11 cellular contexts compared by ENCODE assay signal in the genomic region with DNA sequence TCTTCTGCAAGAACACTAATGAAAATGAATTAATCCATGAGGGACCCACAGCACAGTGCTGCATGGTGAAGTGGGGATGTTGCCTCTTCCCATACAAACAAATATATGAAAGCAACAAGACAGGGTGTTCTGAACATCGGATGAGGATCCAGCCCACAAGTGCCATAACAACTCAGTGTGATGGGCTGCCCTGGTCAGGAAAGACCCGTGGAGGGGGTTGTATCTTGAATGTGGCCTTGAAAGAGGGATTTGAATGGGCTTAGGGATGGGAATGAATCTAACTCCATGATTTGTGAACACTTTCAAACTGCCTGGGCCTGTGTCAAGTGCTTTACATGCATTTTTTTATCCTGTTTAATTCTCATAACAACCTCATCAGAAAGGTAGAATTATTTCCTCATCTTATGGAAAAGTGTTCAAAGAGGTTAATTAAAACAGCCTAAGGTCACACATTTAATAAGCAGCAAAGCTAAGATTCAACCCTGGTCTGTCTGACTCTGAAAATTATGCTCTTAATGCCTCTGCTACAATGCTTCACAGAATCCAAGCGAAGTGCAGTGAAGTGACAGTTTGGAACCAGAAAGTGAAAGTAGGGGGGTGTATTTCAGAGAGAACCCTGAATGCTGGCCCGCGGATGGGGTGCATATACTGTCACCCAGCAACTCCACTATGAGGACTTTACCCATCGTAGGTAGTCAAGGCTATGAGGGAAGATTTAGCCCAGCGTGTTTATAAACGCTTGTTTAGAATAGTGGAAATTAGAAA.
DNase-seq lines count a peak whose midpoint lies in the region; ATAC-seq, FAIRE-seq and TF ChIP-seq lines count a peak whose summit lies in the region.
"Had no signal": no experiment of that assay in that cellular context is flagged by ENCODE, and none has a peak within 500 bp of the region (broad histone marks: within the 10 kb centered on the region; RNA-seq: fewer than 3 reads in every experiment).

No MANE protein-coding gene starts in this region.

- H3K4me1 ChIP-seq in smooth muscle cell (ENCODE audit: low read depth) = peaks cover 67% of the 10 kb centered on the region

- no peak overlapping the region for H2AFZ ChIP-seq in smooth muscle cell (ENCODE audit: low read depth)

- FAIRE-seq in urothelium cell line (lab: Jason Lieb, UNC) = no peak
- FAIRE-seq: colon had no signal

- H3K4me2 ChIP-seq in smooth muscle cell = peak overlapping the region; percentile 78

- 74% methylated on average over 8 of the region's 8 CpGs for WGBS in smooth muscle cell (ENCODE audit: low lambda C conversion rate)

- DNase-seq in NOMO-1 treated with DMSO at 0.1 percent for 48 hours (lab: John Stamatoyannopoulos, UW; ENCODE audit: unreplicated experiment) (peak; percentile 6), NOMO-1 treated with dmso at 0.1 percent for 144 hours (lab: John Stamatoyannopoulos, UW; ENCODE audit: unreplicated experiment) (no peak), caudate nucleus (lab: John Stamatoyannopoulos, UW) (peak in 4 of 61 donors; percentile 38 to 62 (median 50)), smooth muscle cell (lab: John Stamatoyannopoulos, UW; ENCODE audit: unreplicated experiment) (no peak), urothelium cell line (ENCODE audit: low spot score) (no peak), NCI-H524 treated with DMSO at 0.1 percent for 48 hours (lab: John Stamatoyannopoulos, UW) (no peak)
- DNase-seq: KG1 had no signal

- no peaks in the 10 kb centered on the region for H4K20me1 ChIP-seq in smooth muscle cell (ENCODE audit: low read depth)

- H3K36me3 ChIP-seq in smooth muscle cell (ENCODE audit: low read depth) = no peaks in the 10 kb centered on the region

- H3K27ac ChIP-seq in caudate nucleus (ENCODE audit: low read depth, low read length) (peak overlapping the region; percentile 76), smooth muscle cell (ENCODE audit: low read depth) (peak overlapping the region; percentile 99)
- H3K27ac ChIP-seq: 22Rv1 had no signal

- H3F3A ChIP-seq in smooth muscle cell (ENCODE audit: low read depth) = peaks cover 25% of the 10 kb centered on the region

- TF ChIP-seq CTCF in smooth muscle cell (IDR thresholded peaks at IDR 0.05; ENCODE audit: borderline replicate concordance, insufficient read depth, poor library complexity, severe bottlenecking) = no peak

- peaks cover 9% of the 10 kb centered on the region for H3K79me2 ChIP-seq in smooth muscle cell (ENCODE audit: low read depth)

- H3K4me3 ChIP-seq in smooth muscle cell = peak overlapping the region; percentile 15

- H3K9me3 ChIP-seq in smooth muscle cell (replicated peaks; ENCODE audit: low read depth) = no peaks in the 10 kb centered on the region

- peak overlapping the region; percentile 60 for H3K9ac ChIP-seq in smooth muscle cell (ENCODE audit: low read depth)

- ATAC-seq in HG03520 (IDR thresholded peaks at IDR 0.05; ENCODE audit: unreplicated experiment) (peak; percentile 44), GM19463 (IDR thresholded peaks at IDR 0.05; ENCODE audit: unreplicated experiment) (no peak)

- H3K27me3 ChIP-seq in smooth muscle cell (ENCODE audit: low read depth) = no peaks in the 10 kb centered on the region
